8 cellular contexts compared by ENCODE assay signal in genomic region chr7:30284298-30285066, GRCh38. TPM values are rescaled to one million over a fixed set of nuclear protein-coding genes. Genes with fewer than 3 reads are reported as not detected.
DNase-seq lines count a peak whose midpoint lies in the region; ATAC-seq, FAIRE-seq and TF ChIP-seq lines count a peak whose summit lies in the region.

TSS of gene ZNRF2 (plus strand) at chr7:30284597. CDS start at chr7:30285358, 761 bp downstream.

- H3K27ac Mint-ChIP-seq in Calu3 (ENCODE audit: unreplicated experiment) (peak within 1 kb of the TSS; percentile 89), mesothelial cell of epicardium (peak within 1 kb of the TSS; percentile 95)

- no TSS peak for BruUV-seq in Calu3 (replicated peaks; lab: Mats Ljungman, UMichigan)

- H3K27me3 Mint-ChIP-seq in Calu3 (ENCODE audit: unreplicated experiment) (no peaks in the 10 kb centered on the region), mesothelial cell of epicardium (ENCODE audit: low read depth) (no peaks in the 10 kb centered on the region)

- H3K27me3 ChIP-seq in HUES48 (ENCODE audit: control insufficient read depth, insufficient read depth, low read length), result no peaks in the 10 kb centered on the region
- no peaks in the 10 kb centered on the region for H3K27me3 ChIP-seq in NT2/D1 (ENCODE audit: insufficient read depth, insufficient read length)

- FAIRE-seq in endometrium (lab: Jason Lieb, UNC), result peak; percentile 46

- intact Hi-C loops in Calu3 (cut with micrococcal nuclease; ENCODE audit: unreplicated experiment), result no loop called here

- CTCF ChIA-PET in Calu3 (lab: Charles Lee), result interaction anchor here (0.7 to 1.6 kb wide), 8 partner anchors 9 to 267 kb away, joined by 3 to 6 read pairs (median 3); partner anchors contain the start of gene NOD1

- no peaks in the 10 kb centered on the region for H3K36me3 ChIP-seq in HUES48 (ENCODE audit: control insufficient read depth, insufficient read depth, low read length)
- no peaks in the 10 kb centered on the region for H3K36me3 ChIP-seq in NT2/D1 (ENCODE audit: insufficient read depth, insufficient read length, low read length)

- peaks cover 34% of the 10 kb centered on the region for H3K36me3 Mint-ChIP-seq in Calu3 (ENCODE audit: insufficient read depth, unreplicated experiment)
- H3K36me3 Mint-ChIP-seq in mesothelial cell of epicardium, result no peaks in the 10 kb centered on the region

- ATAC-seq in GM21390 (IDR thresholded peaks at IDR 0.05; ENCODE audit: unreplicated experiment), result peak; percentile 82

- peak within 1 kb of the TSS; percentile 78 for H3K4me3 ChIP-seq in HUES48 (ENCODE audit: low read depth, low read length)
- peak within 1 kb of the TSS; percentile 66 for H3K4me3 ChIP-seq in NT2/D1 (ENCODE audit: insufficient read length, low read depth)

- H3K9me3 Mint-ChIP-seq in Calu3 (ENCODE audit: low read depth, unreplicated experiment), result no peaks in the 10 kb centered on the region
- no peaks in the 10 kb centered on the region for H3K9me3 Mint-ChIP-seq in mesothelial cell of epicardium

- H3K27ac ChIP-seq in HUES48 (ENCODE audit: low read depth, low read length), result peak within 1 kb of the TSS; percentile 93

- H3K9me3 ChIP-seq in HUES48 (ENCODE audit: control insufficient read depth, insufficient read depth, low read length), result no peaks in the 10 kb centered on the region
- H3K9me3 ChIP-seq in NT2/D1 (ENCODE audit: insufficient read depth, low read length), result no peaks in the 10 kb centered on the region

- peaks cover 26% of the 10 kb centered on the region for H3K4me1 Mint-ChIP-seq in Calu3 (ENCODE audit: low read depth, unreplicated experiment)
- peaks cover 36% of the 10 kb centered on the region for H3K4me1 Mint-ChIP-seq in mesothelial cell of epicardium

- peak; percentile 78 for TF ChIP-seq CTCF in Calu3 (IDR thresholded peaks at IDR 0.05; ENCODE audit: unreplicated experiment)
- no peak for TF ChIP-seq CTCF in mesothelial cell of epicardium (IDR thresholded peaks at IDR 0.05; ENCODE audit: unreplicated experiment)

- H3K4me3 Mint-ChIP-seq in Calu3 (ENCODE audit: low read depth, unreplicated experiment) (peak within 1 kb of the TSS; percentile 86), mesothelial cell of epicardium (peak within 1 kb of the TSS; percentile 73)

- H3K4me1 ChIP-seq in HUES48 (ENCODE audit: control insufficient read depth, insufficient read depth, low read length), result peaks cover 25% of the 10 kb centered on the region
- H3K4me1 ChIP-seq in NT2/D1 (ENCODE audit: insufficient read depth, insufficient read length), result no peaks in the 10 kb centered on the region

- DNase-seq in Calu3, result peak; percentile 100
- DNase-seq in NT2/D1 (ENCODE audit: low read depth, low spot score), result peak; percentile 99
- peak; percentile 96 for DNase-seq in activated CD8-positive, alpha-beta memory T cell treated with anti-CD3 and anti-CD28 coated beads, Interleukin-2, amount 50 U/mL, for 24 hours (ENCODE audit: extremely low read depth)
- DNase-seq in mesothelial cell of epicardium (ENCODE audit: low spot score in 2 of 2, unreplicated experiment in 2 of 2), result peak; percentile 87 to 92
- DNase-seq in stimulated activated CD8-positive, alpha-beta memory T cell treated with anti-CD3 and anti-CD28 coated beads, Interleukin-15, amount 100 ng/mL, for 48 hours (ENCODE audit: low read depth in 2 of 2), result peak; percentile 99

- H3K9ac ChIP-seq in HUES48 (ENCODE audit: low read depth, low read length), result peak within 1 kb of the TSS; percentile 74; the same call in 1 of the 2 replicates
- peak within 1 kb of the TSS; percentile 90 for H3K9ac ChIP-seq in NT2/D1 (ENCODE audit: insufficient read length, low read depth)

RNA-seq across cellular contexts. Expression of gene ZNRF2, which starts in this region (rescaled TPM):
- 25.8 and 28.3 TPM in 2 replicates for total RNA-seq in Calu3 (2022)
- 11.6 to 12.5 TPM (median 12.1 TPM) in 3 replicates for total RNA-seq in mesothelial cell of epicardium

Comparison
In these comparisons a context has a peak if more than half of its experiments do, and no peak if none do; other contexts are left out.
1. Peak in every context shown above with its lines: DNase-seq, ATAC-seq, H3K4me3 ChIP-seq and H3K27ac ChIP-seq.